25 cellular contexts compared by ENCODE assay signal in the genomic region with DNA sequence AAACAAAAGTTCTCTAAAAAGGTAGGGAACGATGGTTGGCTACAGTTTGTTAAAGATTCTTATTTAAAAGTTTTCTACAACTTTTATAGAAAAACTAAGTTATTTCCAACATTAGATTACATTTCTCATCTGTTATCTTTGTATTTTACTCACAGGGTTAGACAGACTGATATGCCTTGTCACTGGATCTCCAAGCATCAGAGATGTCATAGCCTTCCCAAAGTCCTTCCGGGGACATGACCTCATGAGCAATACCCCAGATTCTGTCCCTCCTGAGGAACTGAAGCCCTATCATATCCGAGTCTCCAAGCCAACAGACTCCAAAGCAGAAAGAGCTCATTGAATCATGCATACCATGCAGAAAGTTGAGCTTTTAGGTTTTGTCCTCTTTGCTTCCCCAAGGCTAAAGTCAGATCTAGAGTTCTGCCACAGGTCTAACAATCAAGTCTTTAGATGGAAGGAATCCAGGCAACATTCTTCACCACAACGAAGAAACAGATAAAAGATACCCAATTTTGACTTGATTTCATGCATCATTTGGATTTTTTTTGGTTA. TPM values are rescaled to one million over a fixed set of nuclear protein-coding genes. Genes with fewer than 3 reads are reported as not detected.
DNase-seq lines count a peak whose midpoint lies in the region; ATAC-seq and TF ChIP-seq lines count a peak whose summit lies in the region.
"Had no signal": no experiment of that assay in that cellular context is flagged by ENCODE, and none has a peak within 500 bp of the region (broad histone marks: within the 10 kb centered on the region; RNA-seq: fewer than 3 reads in every experiment).

No MANE protein-coding gene starts in this region.

- TF ChIP-seq CTCF in WTC11 (IDR thresholded peaks at IDR 0.05) (no peak), endodermal cell (conservative IDR thresholded peaks at IDR 0.05) (no peak)

- no peak overlapping the region for H3K4me3 ChIP-seq in endodermal cell (ENCODE audit: low read length)
- H3K4me3 ChIP-seq: adrenal gland, HAP-1, testis had no signal

- H3K9me3 Mint-ChIP-seq in activated T-cell treated with anti-CD3 and anti-CD28 coated beads, Interleukin-2, amount 50 U/mL, for 24 hours = no peaks in the 10 kb centered on the region
- no peaks in the 10 kb centered on the region for H3K9me3 Mint-ChIP-seq in WTC11
- H3K9me3 Mint-ChIP-seq in endodermal cell = no peaks in the 10 kb centered on the region
- no peaks in the 10 kb centered on the region for H3K9me3 Mint-ChIP-seq in stimulated activated effector memory CD8-positive, alpha-beta T cell treated with anti-CD3 and anti-CD28 coated beads, Interleukin-12 subunit alpha, Interleukin-12 subunit beta, amount 100 ng/mL, for 72 hours
- H3K9me3 Mint-ChIP-seq: natural killer cell; stimulated activated memory B cell treated with anti-CD40 and anti-IgM and Interleukin-4, amounts not matched to agents 10 μg/mL and 1 μg/mL and 100 μg/mL, for 72 hours had no signal

- H3K4me3 Mint-ChIP-seq in activated T-cell treated with anti-CD3 and anti-CD28 coated beads, Interleukin-2, amount 50 U/mL, for 24 hours = no peak overlapping the region
- no peak overlapping the region for H3K4me3 Mint-ChIP-seq in WTC11
- no peak overlapping the region for H3K4me3 Mint-ChIP-seq in endodermal cell
- no peak overlapping the region for H3K4me3 Mint-ChIP-seq in stimulated activated effector memory CD8-positive, alpha-beta T cell treated with anti-CD3 and anti-CD28 coated beads, Interleukin-12 subunit alpha, Interleukin-12 subunit beta, amount 100 ng/mL, for 72 hours
- H3K4me3 Mint-ChIP-seq: natural killer cell; stimulated activated memory B cell treated with anti-CD40 and anti-IgM and Interleukin-4, amounts not matched to agents 10 μg/mL and 1 μg/mL and 100 μg/mL, for 72 hours; T-helper 17 cell had no signal

- H3K9me3 ChIP-seq in endodermal cell (ENCODE audit: control insufficient read depth, low read length) = no peaks in the 10 kb centered on the region
- H3K9me3 ChIP-seq: adrenal gland, HAP-1, testis had no signal

- CTCF ChIA-PET in WTC11 (lab: Charles Lee) = no interaction called here

- no peak for ATAC-seq in WTC11
- ATAC-seq in stimulated activated effector memory CD8-positive, alpha-beta T cell treated with anti-CD3 and anti-CD28 coated beads, Interleukin-12 subunit alpha, Interleukin-12 subunit beta, amount 100 ng/mL, for 72 hours = no peak
- ATAC-seq: foreskin keratinocyte; natural killer cell; PC-3; stimulated activated memory B cell treated with anti-CD40 and anti-IgM and Interleukin-4, amounts not matched to agents 10 μg/mL and 1 μg/mL and 100 μg/mL, for 72 hours; T-helper 17 cell had no signal

- peaks cover 3% of the 10 kb centered on the region for H3K4me1 Mint-ChIP-seq in activated T-cell treated with anti-CD3 and anti-CD28 coated beads, Interleukin-2, amount 50 U/mL, for 24 hours (ENCODE audit: low read depth)
- H3K4me1 Mint-ChIP-seq in WTC11 = peaks cover 13% of the 10 kb centered on the region
- peaks cover 27% of the 10 kb centered on the region for H3K4me1 Mint-ChIP-seq in endodermal cell
- H3K4me1 Mint-ChIP-seq in stimulated activated effector memory CD8-positive, alpha-beta T cell treated with anti-CD3 and anti-CD28 coated beads, Interleukin-12 subunit alpha, Interleukin-12 subunit beta, amount 100 ng/mL, for 72 hours = peaks cover under 1% of the 10 kb centered on the region

- peak overlapping the region; percentile 84 for H3K27ac Mint-ChIP-seq in activated T-cell treated with anti-CD3 and anti-CD28 coated beads, Interleukin-2, amount 50 U/mL, for 24 hours
- H3K27ac Mint-ChIP-seq in WTC11 (no peak overlapping the region), endodermal cell (peak overlapping the region; percentile 56)
- peak overlapping the region; percentile 52 for H3K27ac Mint-ChIP-seq in stimulated activated effector memory CD8-positive, alpha-beta T cell treated with anti-CD3 and anti-CD28 coated beads, Interleukin-12 subunit alpha, Interleukin-12 subunit beta, amount 100 ng/mL, for 72 hours
- H3K27ac Mint-ChIP-seq: stimulated activated memory B cell treated with anti-CD40 and anti-IgM and Interleukin-4, amounts not matched to agents 10 μg/mL and 1 μg/mL and 100 μg/mL, for 72 hours; T-helper 17 cell had no signal

- H3K9ac ChIP-seq in endodermal cell (ENCODE audit: extremely low read depth, low read length, poor library complexity, severe bottlenecking) = no peak overlapping the region
- H3K9ac ChIP-seq: KMS-11 had no signal

- no peaks in the 10 kb centered on the region for H3K27me3 ChIP-seq in endodermal cell (ENCODE audit: control insufficient read depth, insufficient read depth, low read length, poor library complexity, severe bottlenecking)
- H3K27me3 ChIP-seq: adrenal gland, foreskin keratinocyte, testis had no signal

- peaks cover 9% of the 10 kb centered on the region for H3K4me1 ChIP-seq in endodermal cell (ENCODE audit: control insufficient read depth, insufficient read depth, low read length)
- H3K4me1 ChIP-seq: adrenal gland, foreskin keratinocyte, testis had no signal

- H3K36me3 ChIP-seq in endodermal cell (ENCODE audit: control insufficient read depth, insufficient read depth, low read length) = peaks cover 61% of the 10 kb centered on the region

- no peak overlapping the region for H3K27ac ChIP-seq in endodermal cell (ENCODE audit: low read depth, low read length)
- H3K27ac ChIP-seq: adrenal gland, foreskin keratinocyte, KMS-11, testis had no signal

- WGBS in endodermal cell (ENCODE audit: insufficient coverage in 1 of 2, insufficient read length in 1 of 2), 2 experiments = 98 to 100% methylated on average over 2 to 4 of the region's 4 CpGs

- H3K27me3 Mint-ChIP-seq in activated T-cell treated with anti-CD3 and anti-CD28 coated beads, Interleukin-2, amount 50 U/mL, for 24 hours = no peaks in the 10 kb centered on the region
- H3K27me3 Mint-ChIP-seq in WTC11 (ENCODE audit: low read depth) = no peaks in the 10 kb centered on the region
- no peaks in the 10 kb centered on the region for H3K27me3 Mint-ChIP-seq in endodermal cell (ENCODE audit: insufficient read depth)
- H3K27me3 Mint-ChIP-seq: stimulated activated memory B cell treated with anti-CD40 and anti-IgM and Interleukin-4, amounts not matched to agents 10 μg/mL and 1 μg/mL and 100 μg/mL, for 72 hours; T-helper 17 cell had no signal

- H3K36me3 Mint-ChIP-seq in activated T-cell treated with anti-CD3 and anti-CD28 coated beads, Interleukin-2, amount 50 U/mL, for 24 hours (ENCODE audit: low read depth) = peaks cover 85% of the 10 kb centered on the region
- H3K36me3 Mint-ChIP-seq in WTC11 = peaks cover 43% of the 10 kb centered on the region
- peaks cover 46% of the 10 kb centered on the region for H3K36me3 Mint-ChIP-seq in endodermal cell (ENCODE audit: low read depth)
- H3K36me3 Mint-ChIP-seq in stimulated activated effector memory CD8-positive, alpha-beta T cell treated with anti-CD3 and anti-CD28 coated beads, Interleukin-12 subunit alpha, Interleukin-12 subunit beta, amount 100 ng/mL, for 72 hours = peaks cover 98% of the 10 kb centered on the region

- POLR2A ChIA-PET in WTC11 (lab: Charles Lee) = interaction anchor here (0.9 to 1.5 kb wide), 3 partner anchors 11 to 33 kb away, joined by 4 to 5 read pairs (median 5); partner anchors contain the start of gene ZBTB37

- no peak for DNase-seq in activated T-cell treated with anti-CD3 and anti-CD28 coated beads, Interleukin-2, amount 50 U/mL, for 24 hours
- DNase-seq in activated T-cell treated with anti-CD3 and anti-CD28 coated beads, Interleukin-2, amount 50 U/mL, for 48 hours = no peak
- DNase-seq in WTC11 (ENCODE audit: low spot score) = no peak
- DNase-seq in endodermal cell = no peak
- DNase-seq in stimulated activated effector memory CD8-positive, alpha-beta T cell treated with anti-CD3 and anti-CD28 coated beads, Interleukin-12 subunit alpha, Interleukin-12 subunit beta, amount 100 ng/mL, for 72 hours (ENCODE audit: low spot score in 2 of 2) = no peak
- no peak for DNase-seq in NCI-H1930 (lab: John Stamatoyannopoulos, UW)
- no peak for DNase-seq in cerebellum (ENCODE audit: low spot score)
- no peak for DNase-seq in NCI-H510A treated with DMSO at 0.1 percent for 48 hours (lab: John Stamatoyannopoulos, UW)
- DNase-seq: activated CD4-positive, CD25-positive, alpha-beta regulatory T cell; adrenal gland; DND-41; erythroblast; foreskin keratinocyte; mesendoderm; natural killer cell; NCI-H1694; NCI-H2227 treated with DMSO at 0.1 percent for 48 hours; PC-3; T-helper 17 cell; testis had no signal

TF ChIP-seq in WTC11, 78 proteins besides CTCF, POLR2A, EP300 and RAD21 (continues in another document):
- no peak for TF ChIP-seq IRF1 (CRISPR knock-in tag; IDR thresholded peaks at IDR 0.05)

RNA-seq across cellular contexts. Expression of gene GAS5, which starts 10.3 kb away (rescaled TPM):
- 818 to 891 TPM (median 878 TPM) in 3 replicates for total RNA-seq in WTC11 (2021)
- total RNA-seq in endodermal cell = 100 to 1,000 TPM; 456 to 587 TPM
- polyA plus RNA-seq in endodermal cell (2013, experiment 1 of 2) = 486 TPM
- polyA plus RNA-seq in endodermal cell (2013, experiment 2 of 2) = 422 TPM
- 207 TPM for total RNA-seq in cerebellum

RNA-seq across cellular contexts. Expression of gene ZBTB37, which starts 10.7 kb away (rescaled TPM):
- 14.0 to 15.5 TPM (median 14.4 TPM) in 3 replicates for total RNA-seq in WTC11 (2021)
- 10 to 100 TPM; 17.4 to 24.2 TPM for total RNA-seq in endodermal cell
- 5.3 TPM for polyA plus RNA-seq in endodermal cell (2013, experiment 1 of 2)
- polyA plus RNA-seq in endodermal cell (2013, experiment 2 of 2) = 5.7 TPM
- 47.2 TPM for total RNA-seq in cerebellum

RNA-seq across cellular contexts. Expression of gene CENPL, which starts 32.8 kb away (rescaled TPM):
- total RNA-seq in WTC11 (2021) (17.2 to 20.1 TPM (median 18.3 TPM) in 3 replicates), endodermal cell (10 to 100 TPM; 15.8 to 18.9 TPM), cerebellum (16.2 TPM)
- polyA plus RNA-seq in endodermal cell (2013, experiment 1 of 2) = 15.5 TPM
- 14.1 TPM for polyA plus RNA-seq in endodermal cell (2013, experiment 2 of 2)

RNA-seq across cellular contexts. Expression of gene DARS2, which starts 33.0 kb away (rescaled TPM):
- total RNA-seq in WTC11 (2021) = 37.5 to 40.1 TPM (median 38.0 TPM) in 3 replicates
- 10 to 100 TPM; 37.9 to 43.0 TPM for total RNA-seq in endodermal cell
- polyA plus RNA-seq in endodermal cell (2013, experiment 1 of 2) = 25.6 TPM
- 26.6 TPM for polyA plus RNA-seq in endodermal cell (2013, experiment 2 of 2)
- total RNA-seq in cerebellum = 12.2 TPM

RNA-seq across cellular contexts. Expression of gene SERPINC1, which starts 59.7 kb away (rescaled TPM):
- 0.57 to 1.0 TPM (median 0.69 TPM) in 3 replicates for total RNA-seq in WTC11 (2021)
- total RNA-seq in endodermal cell = not detected
- polyA plus RNA-seq in endodermal cell (2013, experiment 1 of 2) = not detected
- not detected for polyA plus RNA-seq in endodermal cell (2013, experiment 2 of 2)
- total RNA-seq in cerebellum = not detected
- total RNA-seq: bronchial epithelial cell, dermis blood vessel endothelial cell, foreskin keratinocyte, PC-3, T-helper 17 cell had no signal
